ENCODE assay signal across 1 cellular context in the genomic region with DNA sequence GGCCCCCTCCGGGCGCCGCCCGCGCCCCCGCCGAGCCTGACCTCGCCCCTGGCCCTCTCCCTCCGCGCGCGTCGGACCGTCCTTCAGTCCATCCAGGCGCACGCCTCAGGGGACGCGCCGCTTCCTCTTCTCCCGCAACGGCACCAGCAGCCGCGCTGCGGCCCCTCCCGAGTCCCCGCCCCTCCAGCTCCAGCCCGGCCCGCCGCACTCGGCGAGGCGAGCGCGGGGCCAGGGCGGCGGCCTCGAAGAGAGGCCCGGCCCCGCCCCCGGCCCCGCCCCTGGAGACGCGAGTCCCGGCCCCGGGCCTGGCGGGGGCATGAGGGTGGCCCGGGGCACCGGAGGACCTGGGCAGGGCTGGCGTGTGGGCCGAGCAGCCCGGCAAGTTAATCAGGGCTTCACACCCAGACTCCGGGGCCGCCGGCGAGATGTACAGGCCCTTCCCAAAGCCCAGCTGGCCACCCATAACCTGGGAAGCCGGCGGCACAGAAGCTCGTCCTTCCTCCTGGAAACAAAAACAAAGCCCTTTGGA.
A peak's percentile ranks its signal among the peaks of the same experiment; 100 is the strongest.
TF ChIP-seq lines count a peak whose summit lies in the region.

A gene (minus strand): TSS at position 157 of the 529 bp plus-strand sequence. CDS start 1,407 bp downstream, outside the sequence.

TF ChIP-seq in K562, 482 proteins besides CTCF, POLR2A, EP300 and RAD21 (continued from another document):
- TF ChIP-seq, protein P1, sequence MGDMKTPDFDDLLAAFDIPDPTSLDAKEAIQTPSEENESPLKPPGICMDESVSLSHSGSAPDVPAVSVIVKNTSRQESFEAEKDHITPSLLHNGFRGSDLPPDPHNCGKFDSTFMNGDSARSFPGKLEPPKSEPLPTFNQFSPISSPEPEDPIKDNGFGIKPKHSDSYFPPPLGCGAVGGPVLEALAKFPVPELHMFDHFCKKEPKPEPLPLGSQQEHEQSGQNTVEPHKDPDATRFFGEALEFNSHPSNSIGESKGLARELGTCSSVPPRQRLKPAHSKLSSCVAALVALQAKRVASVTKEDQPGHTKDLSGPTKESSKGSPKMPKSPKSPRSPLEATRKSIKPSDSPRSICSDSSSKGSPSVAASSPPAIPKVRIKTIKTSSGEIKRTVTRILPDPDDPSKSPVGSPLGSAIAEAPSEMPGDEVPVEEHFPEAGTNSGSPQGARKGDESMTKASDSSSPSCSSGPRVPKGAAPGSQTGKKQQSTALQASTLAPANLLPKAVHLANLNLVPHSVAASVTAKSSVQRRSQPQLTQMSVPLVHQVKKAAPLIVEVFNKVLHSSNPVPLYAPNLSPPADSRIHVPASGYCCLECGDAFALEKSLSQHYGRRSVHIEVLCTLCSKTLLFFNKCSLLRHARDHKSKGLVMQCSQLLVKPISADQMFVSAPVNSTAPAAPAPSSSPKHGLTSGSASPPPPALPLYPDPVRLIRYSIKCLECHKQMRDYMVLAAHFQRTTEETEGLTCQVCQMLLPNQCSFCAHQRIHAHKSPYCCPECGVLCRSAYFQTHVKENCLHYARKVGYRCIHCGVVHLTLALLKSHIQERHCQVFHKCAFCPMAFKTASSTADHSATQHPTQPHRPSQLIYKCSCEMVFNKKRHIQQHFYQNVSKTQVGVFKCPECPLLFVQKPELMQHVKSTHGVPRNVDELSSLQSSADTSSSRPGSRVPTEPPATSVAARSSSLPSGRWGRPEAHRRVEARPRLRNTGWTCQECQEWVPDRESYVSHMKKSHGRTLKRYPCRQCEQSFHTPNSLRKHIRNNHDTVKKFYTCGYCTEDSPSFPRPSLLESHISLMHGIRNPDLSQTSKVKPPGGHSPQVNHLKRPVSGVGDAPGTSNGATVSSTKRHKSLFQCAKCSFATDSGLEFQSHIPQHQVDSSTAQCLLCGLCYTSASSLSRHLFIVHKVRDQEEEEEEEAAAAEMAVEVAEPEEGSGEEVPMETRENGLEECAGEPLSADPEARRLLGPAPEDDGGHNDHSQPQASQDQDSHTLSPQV (IDR thresholded peaks at IDR 0.05), result peak; percentile 42; the same call in 1 of the 2 replicates
- no peak for TF ChIP-seq HSF4 (CRISPR knock-in tag; IDR thresholded peaks at IDR 0.05; ENCODE audit: borderline replicate concordance)
- 0 out of 2 replicates have a peak, but pooled peaks have one; percentile 15 for TF ChIP-seq SMAD4 (CRISPR knock-in tag; conservative IDR thresholded peaks at IDR 0.05)
- peak in 1 of 2 experiments; percentile 37; a peak in 1 of 4 replicates for TF ChIP-seq NONO (IDR thresholded peaks at IDR 0.05; ENCODE audit: low read depth in 2 of 2, low read length in 1 of 2)
- TF ChIP-seq, protein P2, sequence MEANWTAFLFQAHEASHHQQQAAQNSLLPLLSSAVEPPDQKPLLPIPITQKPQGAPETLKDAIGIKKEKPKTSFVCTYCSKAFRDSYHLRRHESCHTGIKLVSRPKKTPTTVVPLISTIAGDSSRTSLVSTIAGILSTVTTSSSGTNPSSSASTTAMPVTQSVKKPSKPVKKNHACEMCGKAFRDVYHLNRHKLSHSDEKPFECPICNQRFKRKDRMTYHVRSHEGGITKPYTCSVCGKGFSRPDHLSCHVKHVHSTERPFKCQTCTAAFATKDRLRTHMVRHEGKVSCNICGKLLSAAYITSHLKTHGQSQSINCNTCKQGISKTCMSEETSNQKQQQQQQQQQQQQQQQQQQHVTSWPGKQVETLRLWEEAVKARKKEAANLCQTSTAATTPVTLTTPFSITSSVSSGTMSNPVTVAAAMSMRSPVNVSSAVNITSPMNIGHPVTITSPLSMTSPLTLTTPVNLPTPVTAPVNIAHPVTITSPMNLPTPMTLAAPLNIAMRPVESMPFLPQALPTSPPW (CRISPR knock-in tag; IDR thresholded peaks at IDR 0.05), result peak; percentile 80
- TF ChIP-seq NRF1 (conservative IDR thresholded peaks at IDR 0.05 in 1 of 2, IDR thresholded peaks at IDR 0.05 in 1 of 2), result peak in 1 of 2 experiments; percentile 18; a peak in 2 of 4 replicates
- no peak for TF ChIP-seq BRD9 (IDR thresholded peaks at IDR 0.05; ENCODE audit: low read depth, partially characterized antibody)
- TF ChIP-seq JUNB (CRISPR knock-in tag; conservative IDR thresholded peaks at IDR 0.05), result 0 out of 2 replicates have a peak, but pooled peaks have one; percentile 25
- no peak for TF ChIP-seq EWSR1 (IDR thresholded peaks at IDR 0.05; ENCODE audit: borderline replicate concordance, low read depth, partially characterized antibody)
- peak; percentile 86 for TF ChIP-seq CCNT2 (IDR thresholded peaks at IDR 0.05; ENCODE audit: borderline replicate concordance, extremely low read depth, insufficient read length, low read depth, low read length)
- TF ChIP-seq HNRNPLL (IDR thresholded peaks at IDR 0.05; ENCODE audit: low read depth, low read length, poor library complexity, severe bottlenecking), result peak; percentile 51
- TF ChIP-seq PHF8 (IDR thresholded peaks at IDR 0.05; ENCODE audit: borderline replicate concordance, low read length), result peak; percentile 33; the same call in 1 of the 2 replicates
- no peak for TF ChIP-seq ZKSCAN3 (CRISPR knock-in tag; IDR thresholded peaks at IDR 0.05)
- no peak for TF ChIP-seq BRCA1 (IDR thresholded peaks at IDR 0.05)
- TF ChIP-seq BRCA1 (CRISPR knock-in tag; IDR thresholded peaks at IDR 0.05), result no peak
- TF ChIP-seq ZNF79 (CRISPR knock-in tag; IDR thresholded peaks at IDR 0.05; ENCODE audit: low read depth), result no peak
- peak; percentile 74 for TF ChIP-seq HMGN3 (IDR thresholded peaks at IDR 0.05; ENCODE audit: borderline replicate concordance, extremely low read depth, insufficient read length, low read depth, low read length)
- TF ChIP-seq NFIC (IDR thresholded peaks at IDR 0.05), result peak; percentile 5; the same call in 1 of the 2 replicates
- TF ChIP-seq NELFE (IDR thresholded peaks at IDR 0.05; ENCODE audit: insufficient read depth, insufficient read length), result no peak
- no peak for TF ChIP-seq GABPA (tag; conservative IDR thresholded peaks at IDR 0.05; ENCODE audit: low read depth)
- TF ChIP-seq, protein P3, sequence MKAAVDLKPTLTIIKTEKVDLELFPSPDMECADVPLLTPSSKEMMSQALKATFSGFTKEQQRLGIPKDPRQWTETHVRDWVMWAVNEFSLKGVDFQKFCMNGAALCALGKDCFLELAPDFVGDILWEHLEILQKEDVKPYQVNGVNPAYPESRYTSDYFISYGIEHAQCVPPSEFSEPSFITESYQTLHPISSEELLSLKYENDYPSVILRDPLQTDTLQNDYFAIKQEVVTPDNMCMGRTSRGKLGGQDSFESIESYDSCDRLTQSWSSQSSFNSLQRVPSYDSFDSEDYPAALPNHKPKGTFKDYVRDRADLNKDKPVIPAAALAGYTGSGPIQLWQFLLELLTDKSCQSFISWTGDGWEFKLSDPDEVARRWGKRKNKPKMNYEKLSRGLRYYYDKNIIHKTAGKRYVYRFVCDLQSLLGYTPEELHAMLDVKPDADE (conservative IDR thresholded peaks at IDR 0.05; ENCODE audit: control insufficient read depth, low read depth, low read length), result 0 out of 2 replicates have a peak, but pooled peaks have one; percentile 37
- peak; percentile 91 for TF ChIP-seq CTBP1 (IDR thresholded peaks at IDR 0.05; ENCODE audit: borderline replicate concordance)
- peak; percentile 69 for TF ChIP-seq L3MBTL2 (IDR thresholded peaks at IDR 0.05)
- TF ChIP-seq BCL6 (CRISPR knock-in tag; IDR thresholded peaks at IDR 0.05), result no peak
- peak; percentile 52 for TF ChIP-seq BHLHE40 (IDR thresholded peaks at IDR 0.05; ENCODE audit: low read length)
- TF ChIP-seq YY1 (IDR thresholded peaks at IDR 0.05; ENCODE audit: borderline replicate concordance in 1 of 3, control insufficient read depth in 1 of 3, extremely low read depth in 1 of 3, insufficient read depth in 3 of 3, insufficient read length in 1 of 3, insufficient replicate concordance in 2 of 3, low read depth in 1 of 3, low read length in 2 of 3), result peak in 2 of 3 experiments; percentile 42 to 47
- TF ChIP-seq CXXC5 (CRISPR knock-in tag; IDR thresholded peaks at IDR 0.05), result peak; percentile 92
- TF ChIP-seq PCBP1 (IDR thresholded peaks at IDR 0.05; ENCODE audit: low read depth, low read length, poor library complexity, severe bottlenecking), result peak; percentile 84
- TF ChIP-seq PURB (CRISPR knock-in tag; IDR thresholded peaks at IDR 0.05; ENCODE audit: low read depth), result no peak
- peak; percentile 83; the same call in 1 of the 2 replicates for TF ChIP-seq ZBTB7A (IDR thresholded peaks at IDR 0.05; ENCODE audit: borderline replicate concordance, control insufficient read depth, low read depth, low read length)
- peak; percentile 60; the same call in 1 of the 2 replicates for TF ChIP-seq GATAD2B (IDR thresholded peaks at IDR 0.05; ENCODE audit: borderline replicate concordance)
- TF ChIP-seq, protein P4, sequence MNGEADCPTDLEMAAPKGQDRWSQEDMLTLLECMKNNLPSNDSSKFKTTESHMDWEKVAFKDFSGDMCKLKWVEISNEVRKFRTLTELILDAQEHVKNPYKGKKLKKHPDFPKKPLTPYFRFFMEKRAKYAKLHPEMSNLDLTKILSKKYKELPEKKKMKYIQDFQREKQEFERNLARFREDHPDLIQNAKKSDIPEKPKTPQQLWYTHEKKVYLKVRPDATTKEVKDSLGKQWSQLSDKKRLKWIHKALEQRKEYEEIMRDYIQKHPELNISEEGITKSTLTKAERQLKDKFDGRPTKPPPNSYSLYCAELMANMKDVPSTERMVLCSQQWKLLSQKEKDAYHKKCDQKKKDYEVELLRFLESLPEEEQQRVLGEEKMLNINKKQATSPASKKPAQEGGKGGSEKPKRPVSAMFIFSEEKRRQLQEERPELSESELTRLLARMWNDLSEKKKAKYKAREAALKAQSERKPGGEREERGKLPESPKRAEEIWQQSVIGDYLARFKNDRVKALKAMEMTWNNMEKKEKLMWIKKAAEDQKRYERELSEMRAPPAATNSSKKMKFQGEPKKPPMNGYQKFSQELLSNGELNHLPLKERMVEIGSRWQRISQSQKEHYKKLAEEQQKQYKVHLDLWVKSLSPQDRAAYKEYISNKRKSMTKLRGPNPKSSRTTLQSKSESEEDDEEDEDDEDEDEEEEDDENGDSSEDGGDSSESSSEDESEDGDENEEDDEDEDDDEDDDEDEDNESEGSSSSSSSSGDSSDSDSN (IDR thresholded peaks at IDR 0.05; ENCODE audit: borderline replicate concordance in 1 of 2, low read depth in 2 of 2, low read length in 2 of 2), result peak; percentile 78 to 98; a peak in 3 of 4 replicates
- TF ChIP-seq RBFOX2 (IDR thresholded peaks at IDR 0.05; ENCODE audit: low read depth, low read length), result peak; percentile 69
- TF ChIP-seq ZFX (CRISPR knock-in tag; IDR thresholded peaks at IDR 0.05), result peak; percentile 61
- TF ChIP-seq TAF1 (IDR thresholded peaks at IDR 0.05; ENCODE audit: control insufficient read depth, extremely low read depth, insufficient read depth, low read length, severe bottlenecking), result peak; percentile 29
- TF ChIP-seq MYC (IDR thresholded peaks at IDR 0.05; ENCODE audit: low read depth, low read length), result peak; percentile 57
- no peak for TF ChIP-seq MYC (CRISPR knock-in tag; IDR thresholded peaks at IDR 0.05; ENCODE audit: borderline replicate concordance, low read depth)
- peak; percentile 57 for TF ChIP-seq ZFP36 (IDR thresholded peaks at IDR 0.05; ENCODE audit: low read depth, low read length, partially characterized antibody)
- TF ChIP-seq RB1 (IDR thresholded peaks at IDR 0.05; ENCODE audit: low read depth), result peak; percentile 82
- TF ChIP-seq, protein P5, sequence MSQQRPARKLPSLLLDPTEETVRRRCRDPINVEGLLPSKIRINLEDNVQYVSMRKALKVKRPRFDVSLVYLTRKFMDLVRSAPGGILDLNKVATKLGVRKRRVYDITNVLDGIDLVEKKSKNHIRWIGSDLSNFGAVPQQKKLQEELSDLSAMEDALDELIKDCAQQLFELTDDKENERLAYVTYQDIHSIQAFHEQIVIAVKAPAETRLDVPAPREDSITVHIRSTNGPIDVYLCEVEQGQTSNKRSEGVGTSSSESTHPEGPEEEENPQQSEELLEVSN (IDR thresholded peaks at IDR 0.05; ENCODE audit: borderline replicate concordance in 1 of 2, extremely low read depth in 1 of 2, insufficient read depth in 1 of 2, insufficient read length in 1 of 2, low read depth in 1 of 2, low read length in 1 of 2, poor library complexity in 1 of 2, severe bottlenecking in 1 of 2), result peak; percentile 62 to 85
- TF ChIP-seq POLR2G (IDR thresholded peaks at IDR 0.05; ENCODE audit: low read depth, low read length), result peak; percentile 86
- TF ChIP-seq, protein P6, sequence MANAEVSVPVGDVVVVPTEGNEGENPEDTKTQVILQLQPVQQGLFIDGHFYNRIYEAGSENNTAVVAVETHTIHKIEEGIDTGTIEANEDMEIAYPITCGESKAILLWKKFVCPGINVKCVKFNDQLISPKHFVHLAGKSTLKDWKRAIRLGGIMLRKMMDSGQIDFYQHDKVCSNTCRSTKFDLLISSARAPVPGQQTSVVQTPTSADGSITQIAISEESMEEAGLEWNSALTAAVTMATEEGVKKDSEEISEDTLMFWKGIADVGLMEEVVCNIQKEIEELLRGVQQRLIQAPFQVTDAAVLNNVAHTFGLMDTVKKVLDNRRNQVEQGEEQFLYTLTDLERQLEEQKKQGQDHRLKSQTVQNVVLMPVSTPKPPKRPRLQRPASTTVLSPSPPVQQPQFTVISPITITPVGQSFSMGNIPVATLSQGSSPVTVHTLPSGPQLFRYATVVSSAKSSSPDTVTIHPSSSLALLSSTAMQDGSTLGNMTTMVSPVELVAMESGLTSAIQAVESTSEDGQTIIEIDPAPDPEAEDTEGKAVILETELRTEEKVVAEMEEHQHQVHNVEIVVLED (CRISPR knock-in tag; IDR thresholded peaks at IDR 0.05), result peak; percentile 37
- no peak for TF ChIP-seq THRAP3 (IDR thresholded peaks at IDR 0.05; ENCODE audit: borderline replicate concordance)
